ENCODE assay signal across 8 cellular contexts in genomic region chr5:79613571-79613970, GRCh38. TPM values are rescaled to one million over a fixed set of nuclear protein-coding genes. Genes with fewer than 3 reads are reported as not detected.
DNase-seq lines count a peak whose midpoint lies in the region; ATAC-seq, FAIRE-seq and TF ChIP-seq lines count a peak whose summit lies in the region.

No MANE protein-coding gene starts in this region.

- peaks cover 51% of the 10 kb centered on the region for H3K36me3 Mint-ChIP-seq in activated naive CD4-positive, alpha-beta T cell treated with anti-CD3 and anti-CD28 coated beads, Interleukin-2, amount 10 ng/mL, durations not matched to agents 7 days and 5 days
- H3K36me3 Mint-ChIP-seq in astrocyte (ENCODE audit: low read depth, unreplicated experiment): peaks cover 16% of the 10 kb centered on the region

- H3K36me3 ChIP-seq in astrocyte (ENCODE audit: insufficient read depth, low read length) (peaks cover 5% of the 10 kb centered on the region), lower lobe of right lung (peaks cover 26% of the 10 kb centered on the region), upper lobe of left lung (peaks cover 0 to 29% (median 7%) of the 10 kb centered on the region in 4 donors)

- peak overlapping the region; percentile 88 for H3K4me3 ChIP-seq in astrocyte (ENCODE audit: insufficient read depth, low read depth, low read length)
- peak overlapping the region; percentile 94 for H3K4me3 ChIP-seq in lower lobe of right lung
- H3K4me3 ChIP-seq in upper lobe of left lung: peak overlapping the region; percentile 18 to 86 (median 76)

- H3K27me3 ChIP-seq in astrocyte (ENCODE audit: insufficient read depth, low read length): no peaks in the 10 kb centered on the region
- H3K27me3 ChIP-seq in lower lobe of right lung (ENCODE audit: low read depth): no peaks in the 10 kb centered on the region
- no peaks in the 10 kb centered on the region for H3K27me3 ChIP-seq in upper lobe of left lung

- H2AFZ ChIP-seq in astrocyte (ENCODE audit: low read depth, low read length): no peak overlapping the region

- WGBS in upper lobe of left lung, 2 donors: 21 to 28% methylated on average over 3 of the region's 3 CpGs

- H3K4me1 ChIP-seq in astrocyte (ENCODE audit: insufficient read depth, low read length): no peaks in the 10 kb centered on the region
- H3K4me1 ChIP-seq in lower lobe of right lung: peaks cover 23% of the 10 kb centered on the region
- peaks cover 10 to 34% (median 22%) of the 10 kb centered on the region in 4 donors for H3K4me1 ChIP-seq in upper lobe of left lung

- peaks cover 17% of the 10 kb centered on the region for H3K9me3 Mint-ChIP-seq in activated naive CD4-positive, alpha-beta T cell treated with anti-CD3 and anti-CD28 coated beads, Interleukin-2, amount 10 ng/mL, durations not matched to agents 7 days and 5 days
- H3K9me3 Mint-ChIP-seq in astrocyte (ENCODE audit: unreplicated experiment): peaks cover 6% of the 10 kb centered on the region

- peak overlapping the region; percentile 37 for H3K27ac Mint-ChIP-seq in activated naive CD4-positive, alpha-beta T cell treated with anti-CD3 and anti-CD28 coated beads, Interleukin-2, amount 10 ng/mL, durations not matched to agents 7 days and 5 days
- H3K27ac Mint-ChIP-seq in astrocyte (ENCODE audit: unreplicated experiment): no peak overlapping the region

- peaks cover 61% of the 10 kb centered on the region for H3K79me2 ChIP-seq in astrocyte (ENCODE audit: insufficient read depth, low read length)

- TF ChIP-seq EP300 in upper lobe of left lung (IDR thresholded peaks at IDR 0.05): no peak

- peak overlapping the region; percentile 92 for H3K4me3 Mint-ChIP-seq in activated naive CD4-positive, alpha-beta T cell treated with anti-CD3 and anti-CD28 coated beads, Interleukin-2, amount 10 ng/mL, durations not matched to agents 7 days and 5 days
- H3K4me3 Mint-ChIP-seq in astrocyte (ENCODE audit: unreplicated experiment): peak overlapping the region; percentile 99

- TF ChIP-seq CTCF in astrocyte (IDR thresholded peaks at IDR 0.05; ENCODE audit: insufficient read depth, low read depth, low read length): no peak
- TF ChIP-seq CTCF in lower lobe of right lung (IDR thresholded peaks at IDR 0.05): no peak
- TF ChIP-seq CTCF in upper lobe of left lung (IDR thresholded peaks at IDR 0.05): no peak

- FAIRE-seq in astrocyte (lab: Jason Lieb, UNC): no peak

- H3K4me2 ChIP-seq in astrocyte (ENCODE audit: low read length): peak overlapping the region; percentile 88

- peaks cover 4% of the 10 kb centered on the region for H3K27me3 Mint-ChIP-seq in activated naive CD4-positive, alpha-beta T cell treated with anti-CD3 and anti-CD28 coated beads, Interleukin-2, amount 10 ng/mL, durations not matched to agents 7 days and 5 days
- H3K27me3 Mint-ChIP-seq in astrocyte (ENCODE audit: low read depth, unreplicated experiment): no peaks in the 10 kb centered on the region

- H3K27ac ChIP-seq in astrocyte (ENCODE audit: low read depth, low read length) (no peak overlapping the region), lower lobe of right lung (peak overlapping the region; percentile 93), upper lobe of left lung (peak overlapping the region in 3 of 4 donors; percentile 92 to 94 (median 92))

- no peaks in the 10 kb centered on the region for H3K9me3 ChIP-seq in astrocyte (ENCODE audit: insufficient read depth, low read depth, low read length)
- peaks cover 10% of the 10 kb centered on the region for H3K9me3 ChIP-seq in lower lobe of right lung
- H3K9me3 ChIP-seq in upper lobe of left lung: peaks cover 0 to 9% (median 4%) of the 10 kb centered on the region in 4 donors

- peak overlapping the region; percentile 95 for H3K9ac ChIP-seq in astrocyte (ENCODE audit: low read length)

- intact Hi-C loops in lower lobe of right lung (cut with DNase I): no loop called here

- H4K20me1 ChIP-seq in astrocyte (ENCODE audit: insufficient read depth, low read length): no peaks in the 10 kb centered on the region

- CTCF ChIA-PET in activated naive CD4-positive, alpha-beta T cell treated with anti-CD3 and anti-CD28 coated beads, Interleukin-2, amount 10 ng/mL, durations not matched to agents 7 days and 5 days (lab: Charles Lee): no interaction called here

- ATAC-seq in lower lobe of right lung (no peak), upper lobe of left lung (ENCODE audit: low FRiP score in 2 of 2) (no peak), GM19324 (IDR thresholded peaks at IDR 0.05; ENCODE audit: low FRiP score, unreplicated experiment) (no peak)

- peaks cover 38% of the 10 kb centered on the region for H3K4me1 Mint-ChIP-seq in activated naive CD4-positive, alpha-beta T cell treated with anti-CD3 and anti-CD28 coated beads, Interleukin-2, amount 10 ng/mL, durations not matched to agents 7 days and 5 days
- H3K4me1 Mint-ChIP-seq in astrocyte (ENCODE audit: low read depth, unreplicated experiment): peaks cover 14% of the 10 kb centered on the region

- DNase-seq in activated naive CD4-positive, alpha-beta T cell treated with anti-CD3 and anti-CD28 coated beads, Interleukin-2, amount 10 ng/mL, durations not matched to agents 7 days and 5 days: no peak
- DNase-seq in activated naive CD4-positive, alpha-beta T cell treated with anti-CD3 and anti-CD28 coated beads, Interleukin-2, amount 50 U/mL, for 16 hours: no peak
- DNase-seq in astrocyte (ENCODE audit: low read depth) (no peak), lower lobe of right lung (no peak), upper lobe of left lung (no peak), NCI-H526 (lab: John Stamatoyannopoulos, UW) (no peak), anterior cingulate cortex (lab: John Stamatoyannopoulos, UW) (no peak)

- no peak for TF ChIP-seq POLR2A in upper lobe of left lung (IDR thresholded peaks at IDR 0.05)

RNA-seq across cellular contexts. Expression of gene TENT2, which starts 1.3 kb away (rescaled TPM):
- total RNA-seq in astrocyte (55.5 and 62.2 TPM in 2 replicates), lower lobe of right lung (66.7 TPM), upper lobe of left lung (10 to 100 TPM; 55.6 to 77.2 (median 61.9) TPM)
